ENCODE assay signal across 9 cellular contexts in genomic region chr9:81609782-81610738, GRCh38.
A peak's percentile ranks its signal among the peaks of the same experiment; 100 is the strongest.
DNase-seq lines count a peak whose midpoint lies in the region; ATAC-seq and TF ChIP-seq lines count a peak whose summit lies in the region.
"Had no signal": no experiment of that assay in that cellular context is flagged by ENCODE, and none has a peak within 500 bp of the region (broad histone marks: within the 10 kb centered on the region; RNA-seq: fewer than 3 reads in every experiment).

No MANE protein-coding gene starts in this region.

- TF ChIP-seq CTCF in HL-60 (IDR thresholded peaks at IDR 0.05; ENCODE audit: insufficient read depth, low read length), result no peak
- TF ChIP-seq CTCF in mucosa of descending colon (IDR thresholded peaks at IDR 0.05), result no peak

- no peaks in the 10 kb centered on the region for H3K9me3 ChIP-seq in mucosa of descending colon

- H3K36me3 ChIP-seq in mucosa of descending colon (ENCODE audit: low read depth), result no peaks in the 10 kb centered on the region

- H3K27me3 ChIP-seq in HL-60 (ENCODE audit: insufficient read depth, poor library complexity, severe bottlenecking), result no peaks in the 10 kb centered on the region

- H3K4me1 ChIP-seq in mucosa of descending colon (ENCODE audit: low read depth), result no peaks in the 10 kb centered on the region

- DNase-seq in Caki2 (ENCODE audit: low read depth) (peak; percentile 72), HL-60 (ENCODE audit: low read depth in 1 of 2, low spot score in 1 of 2) (peak; percentile 2 to 50), amniotic epithelial cell (ENCODE audit: low read depth) (peak; percentile 48), mucosa of descending colon (no peak), occipital lobe (lab: John Stamatoyannopoulos, UW) (no peak), NCI-H82 (lab: John Stamatoyannopoulos, UW) (no peak)
- DNase-seq: RPMI8226 had no signal

- H3K4me3 ChIP-seq in HL-60 (replicated peaks; ENCODE audit: insufficient read depth, low read length) (no peak overlapping the region), mucosa of descending colon (no peak overlapping the region)

- intact Hi-C loops in mucosa of descending colon (cut with DNase I, micrococcal nuclease), result no loop called here

- ATAC-seq in mucosa of descending colon (peak; percentile 31), GM21390 (IDR thresholded peaks at IDR 0.05; ENCODE audit: unreplicated experiment) (no peak), GM21515 (IDR thresholded peaks at IDR 0.05; ENCODE audit: unreplicated experiment) (no peak)

- in situ Hi-C loops in Caki2 (cut with HindIII; ENCODE audit: low pct_unique_long_range_greater_than_20kb, low sequenced_read_pairs), result no loop called here

- H3K27ac ChIP-seq in HL-60 (replicated peaks), result no peak overlapping the region

Comparison
In these comparisons a context has a peak if more than half of its experiments do, and no peak if none do; other contexts are left out.
1. DNase-seq: peak in Caki2 (single experiment), HL-60 (2 of 2) and amniotic epithelial cell (single experiment); none in mucosa of descending colon (0 of 3), occipital lobe (single experiment) and NCI-H82 (single experiment).